8 cellular contexts compared by ENCODE assay signal in the genomic region with DNA sequence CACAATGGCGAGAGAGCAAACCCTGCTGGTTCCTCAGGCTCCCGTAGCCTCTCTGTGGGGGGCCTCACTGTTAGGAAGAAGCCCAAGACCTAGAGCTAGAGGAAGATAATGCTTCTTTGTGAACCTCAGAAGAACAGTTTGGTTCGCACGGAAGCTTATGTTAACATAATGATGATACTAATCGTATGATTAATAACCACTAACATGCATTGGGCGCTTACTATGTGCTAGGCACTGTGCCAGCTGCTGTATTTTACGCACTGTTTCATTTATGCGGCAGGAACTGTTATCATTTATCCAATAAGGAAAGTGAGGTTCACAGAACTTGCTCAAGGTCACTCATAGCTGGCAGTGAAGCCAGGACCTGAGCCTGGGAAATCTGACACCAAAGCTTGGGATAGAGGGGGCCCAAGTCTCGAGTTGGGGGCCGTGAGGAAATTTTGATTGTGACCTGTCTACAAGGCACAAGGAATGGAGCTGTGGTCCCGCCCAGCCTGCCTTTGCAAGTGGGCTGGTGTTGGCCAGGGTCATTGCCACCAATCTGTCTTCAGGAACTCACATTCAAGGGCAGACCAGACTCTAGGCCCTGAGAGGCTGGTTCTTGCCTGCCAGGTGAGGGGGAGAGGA. TPM values are rescaled to one million over a fixed set of nuclear protein-coding genes. Genes with fewer than 3 reads are reported as not detected.
DNase-seq lines count a peak whose midpoint lies in the region; ATAC-seq and TF ChIP-seq lines count a peak whose summit lies in the region.

No MANE protein-coding gene starts in this region.

- POLR2A ChIA-PET in AG04449 (lab: Yijun Ruan, JAX): interaction anchor here (0.8 to 1.8 kb wide), 5 partner anchors 12 to 53 kb away, joined by 3 to 7 read pairs (median 6); no protein-coding TSS in a partner anchor

- 17 to 18% methylated on average over 11 of the region's 11 CpGs for WGBS in body of pancreas, 2 donors

- peak overlapping the region; percentile 39 to 66 (median 52) for H3K27ac ChIP-seq in body of pancreas
- peak overlapping the region; percentile 55 for H3K27ac ChIP-seq in layer of hippocampus (ENCODE audit: low read depth, low read length)

- TF ChIP-seq CTCF in AG04449 (IDR thresholded peaks at IDR 0.05; ENCODE audit: insufficient read depth, low read length, missing control alignments) (no peak), body of pancreas (IDR thresholded peaks at IDR 0.05) (no peak)

- CTCF ChIA-PET in AG04449 (lab: Yijun Ruan, JAX): interaction anchor here (0.6 to 10.2 kb wide), 21 partner anchors 10 to 93 kb away, joined by 3 to 180 read pairs (median 3); a partner anchor contains a TSS

- H3K9me3 ChIP-seq in body of pancreas: no peaks in the 10 kb centered on the region

- peak; percentile 19 for ATAC-seq in body of pancreas
- ATAC-seq in HG03159 (IDR thresholded peaks at IDR 0.05; ENCODE audit: unreplicated experiment): no peak

- no peaks in the 10 kb centered on the region for H3K36me3 ChIP-seq in body of pancreas (replicated peaks in 1 of 2; ENCODE audit: insufficient read depth in 1 of 2, low read depth in 2 of 2)

- intact Hi-C loops in body of pancreas (cut with DNase I): no loop called here

- H3K4me1 ChIP-seq in body of pancreas: peaks cover 61% of the 10 kb centered on the region

- no peak overlapping the region for H3K4me3 ChIP-seq in AG04449 (ENCODE audit: low read depth, low read length)
- H3K4me3 ChIP-seq in body of pancreas: no peak overlapping the region

- no peak for TF ChIP-seq POLR2A in body of pancreas (IDR thresholded peaks at IDR 0.05)

- DNase-seq in AG04449 (ENCODE audit: low read depth, low spot score) (peak; percentile 82), HS-5 (ENCODE audit: low read depth) (peak; percentile 88), body of pancreas (peak in 2 of 4 donors; percentile 48 to 54), NCI-H2171 (lab: John Stamatoyannopoulos, UW) (no peak), OCI-M2 (lab: John Stamatoyannopoulos, UW; ENCODE audit: unreplicated experiment) (no peak), ecto neural progenitor cell (ENCODE audit: low spot score) (no peak)

- H3K27me3 ChIP-seq in body of pancreas (peaks cover 0 to 5% of the 10 kb centered on the region in 2 donors), layer of hippocampus (ENCODE audit: control insufficient read depth, insufficient read depth, low read length) (no peaks in the 10 kb centered on the region)

RNA-seq across cellular contexts. Expression of a gene that starts 6.8 kb away (rescaled TPM):
- total RNA-seq in body of pancreas: 1 to 10 TPM in 1 of 2 donors, under 1 TPM in 1; 0.52 to 4.6 TPM

RNA-seq across cellular contexts. Expression of a gene that starts 9.2 kb away (rescaled TPM):
- total RNA-seq in body of pancreas: 10 to 100 TPM in 1 of 2 donors, 1 to 10 TPM in 1; 9.6 to 21.1 TPM

RNA-seq across cellular contexts. Expression of a gene that starts 39.0 kb away (rescaled TPM):
- total RNA-seq in body of pancreas: 10 to 100 TPM in 1 of 2 donors, 1 to 10 TPM in 1; 6.9 to 10.1 TPM

RNA-seq across cellular contexts. Expression of a gene that starts 45.4 kb away (rescaled TPM):
- 10 to 100 TPM; 23.1 to 48.1 TPM for total RNA-seq in body of pancreas

Comparison
In these comparisons a context has a peak if more than half of its experiments do, and no peak if none do; other contexts are left out.
1. DNase-seq: peak in AG04449 (single experiment) and HS-5 (single experiment); none in NCI-H2171 (single experiment), OCI-M2 (single experiment) and ecto neural progenitor cell (single experiment).